Comparison of ENCODE assay signal across 31 cellular contexts in the genomic region with DNA sequence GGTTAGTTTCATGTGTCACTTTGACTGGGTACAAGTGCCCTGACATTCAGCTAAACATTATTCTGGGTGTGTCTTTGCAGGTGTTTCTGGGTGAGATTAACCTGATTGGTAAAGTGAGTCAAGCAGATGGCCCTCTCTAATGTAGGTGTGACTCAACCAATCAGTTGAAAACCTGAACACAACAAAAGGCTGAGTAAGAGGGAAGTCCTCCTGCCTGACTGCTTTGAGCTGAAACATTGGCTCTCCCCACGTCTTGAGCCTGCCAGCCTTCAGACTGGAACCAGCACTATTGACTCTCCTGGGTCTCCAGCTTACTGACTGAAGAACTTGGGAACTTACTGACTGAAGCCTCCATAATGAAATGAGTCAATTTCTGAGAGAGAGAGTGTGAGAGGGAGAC.
"Had no signal": no experiment of that assay in that cellular context is flagged by ENCODE, and none has a peak within 500 bp of the region (broad histone marks: within the 10 kb centered on the region; RNA-seq: fewer than 3 reads in every experiment).

No MANE protein-coding gene starts in this region.

- H3K4me1 ChIP-seq: esophagus muscularis mucosa had no signal

- H3K27ac Mint-ChIP-seq: activated CD4-positive, alpha-beta memory T cell treated with anti-CD3 and anti-CD28 coated beads for 36 hours; activated CD4-positive, alpha-beta T cell treated with anti-CD3 and anti-CD28 coated beads for 36 hours; activated CD4-positive, alpha-beta T cell treated with anti-CD3 and anti-CD28 coated beads, Interleukin-2, amount 10 ng/mL, durations not matched to agents 24 days and 14 days; activated CD8-positive, alpha-beta memory T cell treated with anti-CD3 and anti-CD28 coated beads, Interleukin-2, amount 10 ng/mL, durations not matched to agents 7 days and 5 days; activated CD8-positive, alpha-beta T cell treated with anti-CD3 and anti-CD28 coated beads, Interleukin-2, amount 10 ng/mL, durations not matched to agents 7 days and 5 days; activated naive CD4-positive, alpha-beta T cell treated with anti-CD3 and anti-CD28 coated beads, Interleukin-2, amount 10 ng/mL, durations not matched to agents 7 days and 5 days; activated naive CD8-positive, alpha-beta T cell; activated T-helper 1 cell treated with anti-CD3 and anti-CD28 coated beads, Interleukin-12 subunit alpha, Interleukin-12 subunit beta, Interleukin-2, Interleukin-4 antibody, amounts not matched to agents 30 ng/mL and 10 ng/mL and 1 ng/mL, durations not matched to agents 14 hours and 24 hours and 36 hours; activated T-helper 2 cell treated with anti-CD3 and anti-CD28 coated beads, Interferon-gamma antibody, Interleukin-2, Interleukin-4, amounts not matched to agents 10 μg/mL and 5 μg/mL and 100 μg/mL, durations not matched to agents 14 hours and 24 hours and 36 hours; effector memory CD8-positive, alpha-beta T cell; T-helper 17 cell; T-helper 2 cell treated with Interferon-gamma antibody and Interleukin-4, amounts not matched to agents 5 μg/mL and 100 μg/mL, for 36 hours had no signal

- FAIRE-seq: astrocyte, colon, frontal cortex had no signal

- H3K27ac ChIP-seq: brain microvascular endothelial cell, esophagus muscularis mucosa had no signal

- H3K36me3 ChIP-seq: brain microvascular endothelial cell, esophagus muscularis mucosa had no signal

- DNase-seq: activated CD4-positive, alpha-beta memory T cell treated with anti-CD3 and anti-CD28 coated beads for 36 hours; activated CD4-positive, alpha-beta T cell treated with anti-CD3 and anti-CD28 coated beads for 36 hours; activated CD4-positive, alpha-beta T cell treated with anti-CD3 and anti-CD28 coated beads, Interleukin-2, amount 10 ng/mL, durations not matched to agents 24 days and 14 days; activated CD4-positive, CD25-positive, alpha-beta regulatory T cell; activated CD4-positive, CD25-positive, alpha-beta regulatory T cell treated with anti-CD3 and anti-CD28 coated beads, Interleukin-2, amount 50 U/mL, for 72 hours; activated CD8-positive, alpha-beta memory T cell treated with anti-CD3 and anti-CD28 coated beads, Interleukin-2, amount 10 ng/mL, durations not matched to agents 7 days and 5 days; activated CD8-positive, alpha-beta memory T cell treated with anti-CD3 and anti-CD28 coated beads, Interleukin-2, amount 50 U/mL, for 4 hours; activated CD8-positive, alpha-beta T cell treated with anti-CD3 and anti-CD28 coated beads, Interleukin-2, amount 10 ng/mL, durations not matched to agents 7 days and 5 days; activated effector memory CD4-positive, alpha-beta T cell treated with anti-CD3 and anti-CD28 coated beads, Interleukin-2, amount 50 U/mL, for 16 hours; activated naive CD4-positive, alpha-beta T cell treated with anti-CD3 and anti-CD28 coated beads, Interleukin-2, amount 10 ng/mL, durations not matched to agents 7 days and 5 days; activated T-cell treated with anti-CD3 and anti-CD28 coated beads, Interleukin-2, amount 50 U/mL, for 1 hour; activated T-cell treated with anti-CD3 and anti-CD28 coated beads, Interleukin-2, amount 50 U/mL, for 48 hours; amniotic stem cell; anterior cingulate cortex; brain microvascular endothelial cell; cortex of kidney; dermis blood vessel endothelial cell; effector CD4-positive, alpha-beta T cell; effector memory CD8-positive, alpha-beta T cell; head of caudate nucleus; T-helper 1 cell; T-helper 17 cell; T1000 had no signal

- H3K4me1 Mint-ChIP-seq: activated CD4-positive, alpha-beta T cell treated with anti-CD3 and anti-CD28 coated beads for 36 hours; activated CD4-positive, alpha-beta T cell treated with anti-CD3 and anti-CD28 coated beads, Interleukin-2, amount 10 ng/mL, durations not matched to agents 24 days and 14 days; activated CD8-positive, alpha-beta memory T cell treated with anti-CD3 and anti-CD28 coated beads, Interleukin-2, amount 10 ng/mL, durations not matched to agents 7 days and 5 days; activated naive CD4-positive, alpha-beta T cell treated with anti-CD3 and anti-CD28 coated beads, Interleukin-2, amount 10 ng/mL, durations not matched to agents 7 days and 5 days had no signal

- H3K27me3 ChIP-seq: brain microvascular endothelial cell, esophagus muscularis mucosa had no signal

- H3K4me3 ChIP-seq: esophagus muscularis mucosa had no signal

- H3K36me3 Mint-ChIP-seq: activated CD4-positive, alpha-beta memory T cell treated with anti-CD3 and anti-CD28 coated beads for 36 hours; activated CD8-positive, alpha-beta memory T cell treated with anti-CD3 and anti-CD28 coated beads, Interleukin-2, amount 10 ng/mL, durations not matched to agents 7 days and 5 days had no signal

- H3K4me3 Mint-ChIP-seq: activated CD4-positive, alpha-beta memory T cell treated with anti-CD3 and anti-CD28 coated beads for 36 hours; activated CD4-positive, alpha-beta T cell treated with anti-CD3 and anti-CD28 coated beads for 36 hours; activated CD4-positive, alpha-beta T cell treated with anti-CD3 and anti-CD28 coated beads, Interleukin-2, amount 10 ng/mL, durations not matched to agents 24 days and 14 days; activated CD8-positive, alpha-beta memory T cell treated with anti-CD3 and anti-CD28 coated beads, Interleukin-2, amount 10 ng/mL, durations not matched to agents 7 days and 5 days; activated CD8-positive, alpha-beta T cell treated with anti-CD3 and anti-CD28 coated beads, Interleukin-2, amount 10 ng/mL, durations not matched to agents 7 days and 5 days; activated naive CD4-positive, alpha-beta T cell treated with anti-CD3 and anti-CD28 coated beads, Interleukin-2, amount 10 ng/mL, durations not matched to agents 7 days and 5 days; activated naive CD8-positive, alpha-beta T cell; activated T-helper 1 cell treated with anti-CD3 and anti-CD28 coated beads, Interleukin-12 subunit alpha, Interleukin-12 subunit beta, Interleukin-2, Interleukin-4 antibody, amounts not matched to agents 30 ng/mL and 10 ng/mL and 1 ng/mL, durations not matched to agents 14 hours and 24 hours and 36 hours; effector memory CD8-positive, alpha-beta T cell; T-helper 17 cell; T-helper 2 cell treated with Interferon-gamma antibody and Interleukin-4, amounts not matched to agents 5 μg/mL and 100 μg/mL, for 36 hours had no signal

- H3K27me3 Mint-ChIP-seq: activated CD4-positive, alpha-beta memory T cell treated with anti-CD3 and anti-CD28 coated beads for 36 hours; activated CD4-positive, alpha-beta T cell treated with anti-CD3 and anti-CD28 coated beads for 36 hours; activated CD8-positive, alpha-beta memory T cell treated with anti-CD3 and anti-CD28 coated beads, Interleukin-2, amount 10 ng/mL, durations not matched to agents 7 days and 5 days; activated naive CD4-positive, alpha-beta T cell treated with anti-CD3 and anti-CD28 coated beads, Interleukin-2, amount 10 ng/mL, durations not matched to agents 7 days and 5 days; activated naive CD8-positive, alpha-beta T cell; T-helper 17 cell had no signal

- ATAC-seq: activated CD4-positive, alpha-beta T cell treated with anti-CD3 and anti-CD28 coated beads for 36 hours; activated CD8-positive, alpha-beta memory T cell treated with anti-CD3 and anti-CD28 coated beads, Interleukin-2, amount 10 ng/mL, durations not matched to agents 7 days and 5 days; activated CD8-positive, alpha-beta T cell treated with anti-CD3 and anti-CD28 coated beads, Interleukin-2, amount 10 ng/mL, durations not matched to agents 7 days and 5 days; effector memory CD8-positive, alpha-beta T cell; T-helper 17 cell had no signal

- H3K9me3 Mint-ChIP-seq: activated naive CD4-positive, alpha-beta T cell treated with anti-CD3 and anti-CD28 coated beads, Interleukin-2, amount 10 ng/mL, durations not matched to agents 7 days and 5 days; activated T-helper 2 cell treated with anti-CD3 and anti-CD28 coated beads, Interferon-gamma antibody, Interleukin-2, Interleukin-4, amounts not matched to agents 10 μg/mL and 5 μg/mL and 100 μg/mL, durations not matched to agents 14 hours and 24 hours and 36 hours; effector memory CD8-positive, alpha-beta T cell; T-helper 2 cell treated with Interferon-gamma antibody and Interleukin-4, amounts not matched to agents 5 μg/mL and 100 μg/mL, for 36 hours had no signal

- H3K9me3 ChIP-seq: esophagus muscularis mucosa had no signal
